ENCODE assay signal across 1 cellular context in genomic region chr9:133146746-133147411, GRCh38.
TF ChIP-seq lines count a peak whose summit lies in the region.

No MANE protein-coding gene starts in this region.

TF ChIP-seq in HepG2, 621 proteins besides CTCF, POLR2A, EP300 and RAD21:
- no peak for TF ChIP-seq ZFAT (CRISPR knock-in tag; conservative IDR thresholded peaks at IDR 0.05)
- 0 out of 2 replicates have a peak, but pooled peaks have one; percentile 20 for TF ChIP-seq TBX2 (CRISPR knock-in tag; IDR thresholded peaks at IDR 0.05; ENCODE audit: borderline replicate concordance)
